In genomic region chr5:89384391-89384790, GRCh38 we compare ENCODE assay signal across 28 cellular contexts.
"Had no signal": no experiment of that assay in that cellular context is flagged by ENCODE, and none has a peak within 500 bp of the region (broad histone marks: within the 10 kb centered on the region; RNA-seq: fewer than 3 reads in every experiment).

No MANE protein-coding gene starts in this region.

- H3K36me3 ChIP-seq: left lung, lower lobe of right lung, ovary, right atrium auricular region, right lobe of liver, stomach, thyroid gland, transverse colon, upper lobe of left lung, vagina had no signal

- H3K9me3 ChIP-seq: left lung, lower lobe of right lung, ovary, right atrium auricular region, right lobe of liver, stomach, testis, thyroid gland, transverse colon, upper lobe of left lung, vagina had no signal

- FAIRE-seq: islet of Langerhans, kidney had no signal

- H3K4me1 ChIP-seq: left lung, lower lobe of right lung, right atrium auricular region, right lobe of liver, stomach, testis, thyroid gland, transverse colon, upper lobe of left lung, vagina had no signal

- H3K27me3 ChIP-seq: hepatocyte, left lung, ovary, right atrium auricular region, right lobe of liver, stomach, testis, thyroid gland, transverse colon, upper lobe of left lung, vagina had no signal

- H3K4me2 ChIP-seq: hepatocyte, smooth muscle cell had no signal

- DNase-seq: immature natural killer cell; kidney; left colon; left lung; lower lobe of right lung; mammary epithelial cell; mesenchymal stem cell; naive B cell; natural killer cell; nephron progenitor cell; ovary; right lobe of liver; stimulated activated CD4-positive, alpha-beta T cell treated with anti-CD3 and anti-CD28 coated beads, Interleukin-1b, Interleukin-23, amount 100 ng/mL, for 48 hours; stimulated activated CD4-positive, alpha-beta T cell treated with anti-CD3 and anti-CD28 coated beads, Interleukin-2, amount 100 ng/mL, for 48 hours; stimulated activated CD4-positive, alpha-beta T cell treated with anti-CD3 and anti-CD28 coated beads, Interleukin-4, amount 100 ng/mL, for 4 hours; stimulated activated CD8-positive, alpha-beta memory T cell treated with anti-CD3 and anti-CD28 coated beads, Interleukin-4, amount 100 ng/mL, for 48 hours; stimulated activated naive CD8-positive, alpha-beta T cell treated with anti-CD3 and anti-CD28 coated beads, Interleukin-15, Interleukin-2, amounts not matched to agents 100 U/mL and 50 U/mL, for 24 hours; stomach; testis; thyroid gland; transverse colon; upper lobe of left lung had no signal

- H3K79me2 ChIP-seq: hepatocyte had no signal

- H3K27ac ChIP-seq: hepatocyte, left lung, lower lobe of right lung, ovary, right atrium auricular region, right lobe of liver, stomach, testis, thyroid gland, transverse colon, upper lobe of left lung, vagina had no signal

- H3K4me3 ChIP-seq: hepatocyte, left lung, lower lobe of right lung, ovary, right atrium auricular region, right lobe of liver, smooth muscle cell, stomach, testis, thyroid gland, transverse colon, upper lobe of left lung, vagina had no signal

- ATAC-seq: left colon; left lung; lower lobe of right lung; natural killer cell; right lobe of liver; stimulated activated memory B cell treated with anti-CD40 and anti-IgM and Interleukin-4, amounts not matched to agents 10 μg/mL and 1 μg/mL and 100 μg/mL, for 72 hours; stimulated activated naive CD8-positive, alpha-beta T cell treated with anti-CD3 and anti-CD28 coated beads, Interleukin-15, Interleukin-2, amounts not matched to agents 100 U/mL and 50 U/mL, for 24 hours had no signal

- H2AFZ ChIP-seq: hepatocyte had no signal
